ENCODE assay signal across 10 cellular contexts in the genomic region with DNA sequence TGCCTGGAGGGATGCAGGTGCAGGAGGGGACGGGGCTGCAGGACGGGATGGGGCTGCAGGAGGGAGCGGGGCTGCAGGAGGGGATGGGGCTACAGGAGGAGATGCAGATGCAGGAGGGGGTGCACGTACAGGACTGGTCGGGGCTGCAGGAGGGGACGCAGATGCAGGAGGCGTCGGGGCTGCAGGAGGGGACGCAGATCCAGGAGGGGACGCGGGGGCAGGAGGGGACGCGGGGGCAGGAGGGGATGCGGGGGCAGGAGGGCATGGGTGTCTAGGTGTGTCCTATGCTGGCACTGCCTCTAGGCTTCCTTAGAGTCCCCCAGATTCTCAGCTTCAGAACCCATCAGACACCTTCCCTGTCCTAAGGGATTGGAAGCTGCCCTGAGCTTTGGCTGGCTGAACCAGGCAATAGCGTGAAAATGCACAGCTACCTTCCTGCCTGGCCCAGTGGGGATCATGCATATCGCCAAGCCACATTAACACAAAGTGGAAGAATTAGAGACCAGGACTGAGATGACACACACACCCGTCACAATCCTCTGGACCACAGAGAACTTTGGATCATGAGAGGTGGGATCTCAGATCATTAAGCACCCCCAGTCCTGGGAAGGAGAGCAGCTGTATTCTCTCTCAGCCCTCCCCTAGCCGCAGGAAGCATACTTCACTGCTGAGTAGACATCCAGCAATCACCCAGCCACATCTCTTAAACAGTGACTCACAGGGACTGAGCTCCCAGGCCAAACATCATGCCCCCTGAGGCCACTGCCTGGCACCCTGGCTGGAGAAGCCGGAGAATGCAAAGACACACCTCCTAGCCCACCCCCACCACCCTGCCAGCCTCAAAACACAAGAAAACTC.
DNase-seq lines count a peak whose midpoint lies in the region; ATAC-seq and TF ChIP-seq lines count a peak whose summit lies in the region.
"Had no signal": no experiment of that assay in that cellular context is flagged by ENCODE, and none has a peak within 500 bp of the region (broad histone marks: within the 10 kb centered on the region; RNA-seq: fewer than 3 reads in every experiment).

No MANE protein-coding gene starts in this region.

- no peak for DNase-seq in CD4-positive, CD25-positive, alpha-beta regulatory T cell
- DNase-seq in LHCN-M2 (ENCODE audit: low read depth) (peak; percentile 99), choroid plexus epithelial cell (ENCODE audit: low read depth) (peak; percentile 93), transverse colon (no peak), NCI-H1105 (lab: John Stamatoyannopoulos, UW) (no peak)
- DNase-seq in natural killer cell treated with Interleukin-12 subunit alpha and Interleukin-12 subunit beta and Interleukin-15 and Interleukin-18, amount 100 ng/mL, for 72 hours (ENCODE audit: low spot score) = no peak
- no peak for DNase-seq in stimulated activated CD4-positive, alpha-beta T cell treated with anti-CD3 and anti-CD28 coated beads, Interleukin-2, amount 100 ng/mL, for 24 hours
- DNase-seq: GDM1, NCI-H2081 had no signal

- no peaks in the 10 kb centered on the region for H3K9me3 ChIP-seq in CD4-positive, CD25-positive, alpha-beta regulatory T cell (ENCODE audit: control insufficient read depth in 2 of 2, low read length in 2 of 2)
- no peaks in the 10 kb centered on the region for H3K9me3 ChIP-seq in transverse colon

- no peak for TF ChIP-seq POLR2A in transverse colon (IDR thresholded peaks at IDR 0.05)

- no peak overlapping the region for H3K27ac ChIP-seq in CD4-positive, CD25-positive, alpha-beta regulatory T cell (ENCODE audit: insufficient read depth, low read length, poor library complexity, severe bottlenecking)
- H3K27ac ChIP-seq in transverse colon = no peak overlapping the region

- in situ Hi-C loops in transverse colon (cut with MboI; ENCODE audit: low pct_ligation_motif_present in 1 of 4, low pct_unique_long_range_greater_than_20kb in 1 of 4, low sequenced_read_pairs in 3 of 4) = loop anchor here in 3 of 4 donors (25.0 kb wide), 2 partner anchors 131 to 481 kb away; no protein-coding TSS in a partner anchor

- H3K4me3 Mint-ChIP-seq in CD4-positive, CD25-positive, alpha-beta regulatory T cell = peak overlapping the region in 3 of 4 donors; percentile 7 to 31 (median 11)
- peak overlapping the region; percentile 89 for H3K4me3 Mint-ChIP-seq in natural killer cell treated with Interleukin-12 subunit alpha and Interleukin-12 subunit beta and Interleukin-15 and Interleukin-18, amount 100 ng/mL, for 72 hours

- 82 to 93% methylated on average over 3 to 14 of the region's 19 CpGs for WGBS in transverse colon (ENCODE audit: low coverage in 1 of 2), 2 donors

- peaks cover 5 to 17% (median 9%) of the 10 kb centered on the region in 4 donors for H3K4me1 Mint-ChIP-seq in CD4-positive, CD25-positive, alpha-beta regulatory T cell
- peaks cover 11 to 12% of the 10 kb centered on the region in 2 donors for H3K4me1 Mint-ChIP-seq in natural killer cell treated with Interleukin-12 subunit alpha and Interleukin-12 subunit beta and Interleukin-15 and Interleukin-18, amount 100 ng/mL, for 72 hours (ENCODE audit: low read depth in 2 of 2)

- peaks cover 4% of the 10 kb centered on the region for H3K36me3 Mint-ChIP-seq in CD4-positive, CD25-positive, alpha-beta regulatory T cell
- H3K36me3 Mint-ChIP-seq in natural killer cell treated with Interleukin-12 subunit alpha and Interleukin-12 subunit beta and Interleukin-15 and Interleukin-18, amount 100 ng/mL, for 72 hours = no peaks in the 10 kb centered on the region

- intact Hi-C loops in transverse colon (cut with DNase I; ENCODE audit: low total_unique reads) = no loop called here

- ATAC-seq in CD4-positive, CD25-positive, alpha-beta regulatory T cell (ENCODE audit: low read depth in 2 of 2) = no peak
- no peak for ATAC-seq in natural killer cell treated with Interleukin-12 subunit alpha and Interleukin-12 subunit beta and Interleukin-15 and Interleukin-18, amount 100 ng/mL, for 72 hours
- ATAC-seq in GM21367 (IDR thresholded peaks at IDR 0.05; ENCODE audit: unreplicated experiment) = no peak

- TF ChIP-seq EP300 in transverse colon (IDR thresholded peaks at IDR 0.05; ENCODE audit: low read depth) = no peak

- peaks cover 15% of the 10 kb centered on the region for H3K4me1 ChIP-seq in CD4-positive, CD25-positive, alpha-beta regulatory T cell (ENCODE audit: control insufficient read depth, insufficient read depth, low read length, poor library complexity, severe bottlenecking)
- H3K4me1 ChIP-seq in transverse colon = peaks cover 3 to 11% (median 8%) of the 10 kb centered on the region in 4 donors

- TF ChIP-seq CTCF in choroid plexus epithelial cell (conservative IDR thresholded peaks at IDR 0.05; ENCODE audit: low read depth, low read length) (no peak), transverse colon (IDR thresholded peaks at IDR 0.05) (no peak)

- H3K9me3 Mint-ChIP-seq in CD4-positive, CD25-positive, alpha-beta regulatory T cell = no peaks in the 10 kb centered on the region
- H3K9me3 Mint-ChIP-seq in natural killer cell treated with Interleukin-12 subunit alpha and Interleukin-12 subunit beta and Interleukin-15 and Interleukin-18, amount 100 ng/mL, for 72 hours = no peaks in the 10 kb centered on the region

- no peaks in the 10 kb centered on the region for H3K27me3 ChIP-seq in CD4-positive, CD25-positive, alpha-beta regulatory T cell (ENCODE audit: control insufficient read depth, insufficient read depth, low read length)
- H3K27me3 ChIP-seq in transverse colon = no peaks in the 10 kb centered on the region

- H3K4me3 ChIP-seq in CD4-positive, CD25-positive, alpha-beta regulatory T cell (ENCODE audit: low read depth, low read length) = no peak overlapping the region
- H3K4me3 ChIP-seq in choroid plexus epithelial cell (ENCODE audit: low read depth, low read length) (no peak overlapping the region), transverse colon (no peak overlapping the region)

- H3K36me3 ChIP-seq in CD4-positive, CD25-positive, alpha-beta regulatory T cell (ENCODE audit: control insufficient read depth, insufficient read depth, low read length) = no peaks in the 10 kb centered on the region
- H3K36me3 ChIP-seq in transverse colon = no peaks in the 10 kb centered on the region

- H3K27ac Mint-ChIP-seq in CD4-positive, CD25-positive, alpha-beta regulatory T cell = no peak overlapping the region
- no peak overlapping the region for H3K27ac Mint-ChIP-seq in natural killer cell treated with Interleukin-12 subunit alpha and Interleukin-12 subunit beta and Interleukin-15 and Interleukin-18, amount 100 ng/mL, for 72 hours

- H3K27me3 Mint-ChIP-seq in CD4-positive, CD25-positive, alpha-beta regulatory T cell = no peaks in the 10 kb centered on the region
- H3K27me3 Mint-ChIP-seq in natural killer cell treated with Interleukin-12 subunit alpha and Interleukin-12 subunit beta and Interleukin-15 and Interleukin-18, amount 100 ng/mL, for 72 hours = peaks cover 0 to 2% of the 10 kb centered on the region in 2 donors

Comparison
In these comparisons a context has a peak if more than half of its experiments do, and no peak if none do; other contexts are left out.
1. DNase-seq: peak in LHCN-M2 (single experiment) and choroid plexus epithelial cell (single experiment); none in CD4-positive, CD25-positive, alpha-beta regulatory T cell (0 of 3), natural killer cell treated with Interleukin-12 subunit alpha and Interleukin-12 subunit beta and Interleukin-15 and Interleukin-18, amount 100 ng/mL, for 72 hours (single experiment), transverse colon (single experiment), NCI-H1105 (single experiment) and stimulated activated CD4-positive, alpha-beta T cell treated with anti-CD3 and anti-CD28 coated beads, Interleukin-2, amount 100 ng/mL, for 24 hours (0 of 2).